Comparison of ENCODE assay signal across 8 cellular contexts in the genomic region with DNA sequence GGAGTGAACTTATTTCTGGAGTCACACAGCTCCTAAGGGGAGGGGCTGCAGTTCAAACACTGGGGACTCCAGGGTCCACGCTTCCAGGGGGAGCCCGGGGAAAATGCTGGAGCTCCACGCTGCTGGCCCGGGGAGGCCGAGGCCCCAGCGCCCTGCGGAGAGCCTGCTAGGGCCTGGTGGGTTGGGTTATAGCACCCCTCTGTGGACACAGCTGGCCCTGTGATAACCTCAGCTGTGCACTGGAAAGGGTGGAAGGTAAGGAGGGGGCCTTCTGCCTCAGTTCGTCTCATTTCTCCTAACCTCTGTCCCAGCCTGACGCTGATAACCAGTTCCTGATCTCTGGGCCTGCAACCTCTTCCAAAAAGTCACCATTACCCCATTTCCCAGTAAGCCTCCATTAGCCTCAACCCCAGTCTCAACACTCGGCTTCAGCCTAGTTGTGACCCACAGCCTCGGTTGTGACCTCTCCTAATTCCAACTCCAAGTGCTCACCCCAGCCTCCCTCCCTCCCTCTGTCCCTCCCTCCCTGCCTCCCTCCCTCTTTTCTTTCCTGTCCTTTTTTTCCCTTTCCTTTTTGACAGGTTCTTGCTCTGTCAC. TPM values are rescaled to one million over a fixed set of nuclear protein-coding genes. Genes with fewer than 3 reads are reported as not detected.
A peak's percentile ranks its signal among the peaks of the same experiment; 100 is the strongest.
DNase-seq lines count a peak whose midpoint lies in the region; ATAC-seq, FAIRE-seq and TF ChIP-seq lines count a peak whose summit lies in the region.

No MANE protein-coding gene starts in this region.

- H3K4me3 Mint-ChIP-seq in activated CD4-positive, alpha-beta T cell treated with anti-CD3 and anti-CD28 coated beads for 36 hours: no peak overlapping the region

- H3K27me3 ChIP-seq in KMS-11 (ENCODE audit: insufficient read depth, low read depth) (peaks cover 6% of the 10 kb centered on the region; the same call in 1 of the 2 replicates), H1 (replicated peaks in 1 of 4; ENCODE audit: control insufficient read depth in 3 of 4, extremely low read depth in 1 of 4, insufficient read depth in 3 of 4, low read length in 3 of 4) (peaks cover 0 to 4% (median 1%) of the 10 kb centered on the region in 4 experiments; a peak in 4 of 7 replicates), tibial artery (no peaks in the 10 kb centered on the region)

- no peak overlapping the region for H2BK120ac ChIP-seq in H1 (replicated peaks; ENCODE audit: low read depth, low read length)

- WGBS in H1 (ENCODE audit: extremely low coverage in 1 of 2, insufficient coverage in 1 of 2, insufficient read length in 1 of 2, insufficient replicate concordance in 2 of 2, low coverage in 1 of 2, low lambda C conversion rate in 2 of 2, missing lambda C conversion rate in 1 of 2), 2 experiments: 66% methylated on average over 9 of the region's 11 CpGs; no CpG with 5 or more reads in 1 of the 2 experiments

- H3K4me3 ChIP-seq in KMS-11 (IDR thresholded peaks at IDR 0.05; ENCODE audit: insufficient read depth, low read depth, low read length) (no peak overlapping the region), H1 (ENCODE audit: extremely low read depth in 1 of 4, insufficient read depth in 2 of 4, low read depth in 3 of 4, low read length in 4 of 4) (no peak overlapping the region), tibial artery (no peak overlapping the region)

- TF ChIP-seq EP300 in H1 (IDR thresholded peaks at IDR 0.05; ENCODE audit: borderline replicate concordance in 1 of 2, low read depth in 2 of 2, low read length in 2 of 2): no peak

- POLR2A ChIA-PET in activated CD4-positive, alpha-beta T cell treated with anti-CD3 and anti-CD28 coated beads for 36 hours (lab: Charles Lee): no interaction called here
- POLR2A ChIA-PET in H1 (lab: Charles Lee; ENCODE audit: partially characterized antibody): interaction anchor here (0.7 to 0.9 kb wide), 2 partner anchors 15 to 320 kb away, joined by 3 read pairs; no protein-coding TSS in a partner anchor

- peak; percentile 69 for DNase-seq in Daoy (ENCODE audit: low read depth)
- peak; percentile 73 for DNase-seq in activated CD4-positive, alpha-beta T cell treated with anti-CD3 and anti-CD28 coated beads for 36 hours
- DNase-seq in H1 (ENCODE audit: low read depth in 1 of 2, low spot score in 2 of 2): peak in 1 of 2 experiments; percentile 71
- peak; percentile 17 for DNase-seq in midbrain (lab: John Stamatoyannopoulos, UW)
- DNase-seq in tibial artery: peak in 1 of 2 donors; percentile 80
- no peak for DNase-seq in NCI-H2029 treated with DMSO at 0.1 percent for 48 hours (lab: John Stamatoyannopoulos, UW)

- H3K4me1 Mint-ChIP-seq in activated CD4-positive, alpha-beta T cell treated with anti-CD3 and anti-CD28 coated beads for 36 hours: peaks cover 18% of the 10 kb centered on the region

- FAIRE-seq in H1 (lab: Jason Lieb, UNC): no peak

- no peak overlapping the region for H3K27ac Mint-ChIP-seq in activated CD4-positive, alpha-beta T cell treated with anti-CD3 and anti-CD28 coated beads for 36 hours

- no peaks in the 10 kb centered on the region for H3K79me1 ChIP-seq in H1 (ENCODE audit: low read depth, low read length)

- H3K9ac ChIP-seq in KMS-11 (no peak overlapping the region), H1 (replicated peaks in 1 of 4; ENCODE audit: extremely low read depth in 1 of 4, low read depth in 3 of 4, low read length in 3 of 4) (no peak overlapping the region; a peak in 1 of 7 replicates)

- H3K14ac ChIP-seq in H1 (ENCODE audit: insufficient read length): no peak overlapping the region

- no peak for TF ChIP-seq POLR2A in H1 (IDR thresholded peaks at IDR 0.05; ENCODE audit: control extremely low read depth in 1 of 2, low read depth in 2 of 2, low read length in 2 of 2)

- peak; percentile 72 for ATAC-seq in activated CD4-positive, alpha-beta T cell treated with anti-CD3 and anti-CD28 coated beads for 36 hours
- no peak for ATAC-seq in GM19467 (IDR thresholded peaks at IDR 0.05; ENCODE audit: unreplicated experiment)

- H3K56ac ChIP-seq in H1 (replicated peaks; ENCODE audit: insufficient read length, low read depth, low read length): no peak overlapping the region

- H4K91ac ChIP-seq in H1 (replicated peaks; ENCODE audit: insufficient read length, low read length): no peak overlapping the region

- H3K36me3 Mint-ChIP-seq in activated CD4-positive, alpha-beta T cell treated with anti-CD3 and anti-CD28 coated beads for 36 hours (ENCODE audit: low read depth): no peaks in the 10 kb centered on the region

- H2AFZ ChIP-seq in KMS-11 (ENCODE audit: low read depth): no peak overlapping the region; the same call in 1 of the 2 replicates
- no peak overlapping the region for H2AFZ ChIP-seq in H1 (ENCODE audit: low read length)

- no peaks in the 10 kb centered on the region for H3K9me3 Mint-ChIP-seq in activated CD4-positive, alpha-beta T cell treated with anti-CD3 and anti-CD28 coated beads for 36 hours (ENCODE audit: low read depth)

- no peak overlapping the region for H3K23ac ChIP-seq in H1 (ENCODE audit: insufficient read length)

- CTCF ChIA-PET in activated CD4-positive, alpha-beta T cell treated with anti-CD3 and anti-CD28 coated beads for 36 hours (lab: Charles Lee): interaction anchor here (0.6 to 1.2 kb wide), 16 partner anchors 10 to 548 kb away, joined by 3 to 7 read pairs (median 3); a partner anchor contains a TSS
- CTCF ChIA-PET in H1 (lab: Charles Lee; ENCODE audit: partially characterized antibody): interaction anchor here (0.7 to 7.9 kb wide), 30 partner anchors 9 to 445 kb away, joined by 3 to 63 read pairs (median 4); a partner anchor contains a TSS

- H3K18ac ChIP-seq in H1 (ENCODE audit: extremely low read depth, low read length): peak overlapping the region; percentile 25; the same call in 1 of the 2 replicates

- H2BK20ac ChIP-seq in H1 (ENCODE audit: low read length): no peak overlapping the region

- no peak overlapping the region for H3K4me2 ChIP-seq in KMS-11
- H3K4me2 ChIP-seq in H1 (ENCODE audit: insufficient read depth in 1 of 2, low read depth in 2 of 2, low read length in 2 of 2): no peak overlapping the region

- peak overlapping the region; percentile 7; the same call in 1 of the 2 replicates for H2BK12ac ChIP-seq in H1 (ENCODE audit: low read depth, low read length)

- no peak overlapping the region for H4K8ac ChIP-seq in H1 (ENCODE audit: extremely low read depth, insufficient read depth, low read length)

- no peak overlapping the region for H2BK15ac ChIP-seq in H1 (ENCODE audit: low read length)

- TF ChIP-seq CTCF in KMS-11 (conservative IDR thresholded peaks at IDR 0.05; ENCODE audit: low read depth, low read length): peak; percentile 46; the same call in 1 of the 2 replicates
- peak; percentile 78 to 84 (median 78) for TF ChIP-seq CTCF in H1 (IDR thresholded peaks at IDR 0.05; ENCODE audit: control extremely low read depth in 1 of 3, insufficient read depth in 1 of 3, low read depth in 1 of 3, low read length in 3 of 3)
- peak; percentile 74 to 79 for TF ChIP-seq CTCF in tibial artery (IDR thresholded peaks at IDR 0.05)

- H2BK5ac ChIP-seq in H1 (ENCODE audit: low read depth, low read length): no peak overlapping the region

- no peak overlapping the region for H2AK5ac ChIP-seq in H1 (ENCODE audit: low read depth, low read length)

- no peaks in the 10 kb centered on the region for H3K79me2 ChIP-seq in KMS-11 (ENCODE audit: insufficient read depth, low read depth)
- H3K79me2 ChIP-seq in H1 (ENCODE audit: control insufficient read depth in 1 of 2, insufficient read depth in 2 of 2, low read length in 2 of 2): no peaks in the 10 kb centered on the region

- intact Hi-C loops in activated CD4-positive, alpha-beta T cell treated with anti-CD3 and anti-CD28 coated beads for 36 hours (cut with DNase I, micrococcal nuclease): loop anchor here (5.0 to 10.0 kb wide), 6 partner anchors 164 to 396 kb away; a partner anchor contains a TSS
- intact Hi-C loops in tibial artery (cut with DNase I; ENCODE audit: low total_unique reads): loop anchor here (5.0 kb wide), 1 partner anchor 259 kb away; no protein-coding TSS in a partner anchor

- no peaks in the 10 kb centered on the region for H3K23me2 ChIP-seq in H1 (ENCODE audit: low read depth, low read length)

- H3K4ac ChIP-seq in H1 (replicated peaks; ENCODE audit: insufficient read length, low read depth, low read length): no peak overlapping the region

- H4K5ac ChIP-seq in H1 (ENCODE audit: insufficient read length, low read depth, low read length): no peak overlapping the region

- no peaks in the 10 kb centered on the region for H4K20me1 ChIP-seq in KMS-11 (ENCODE audit: insufficient read depth)
- H4K20me1 ChIP-seq in H1 (replicated peaks in 1 of 2; ENCODE audit: control insufficient read depth in 1 of 2, insufficient read depth in 2 of 2, low read length in 2 of 2): peaks cover 0 to 2% of the 10 kb centered on the region in 2 experiments

- peak; percentile 89 to 91 for TF ChIP-seq RAD21 in H1 (IDR thresholded peaks at IDR 0.05 in 1 of 2, conservative IDR thresholded peaks at IDR 0.05 in 1 of 2; ENCODE audit: low read depth in 2 of 2, low read length in 2 of 2)

- H3K36me3 ChIP-seq in KMS-11 (ENCODE audit: insufficient read depth): no peaks in the 10 kb centered on the region
- no peaks in the 10 kb centered on the region for H3K36me3 ChIP-seq in H1 (ENCODE audit: control insufficient read depth in 2 of 4, insufficient read depth in 4 of 4, low read length in 3 of 4)
- peaks cover 0 to 16% (median 13%) of the 10 kb centered on the region in 3 donors for H3K36me3 ChIP-seq in tibial artery

- H3K9me3 ChIP-seq in H1 (ENCODE audit: insufficient read depth in 2 of 2, low read depth in 1 of 2, low read length in 1 of 2) (no peaks in the 10 kb centered on the region), tibial artery (no peaks in the 10 kb centered on the region)

- H3K4me1 ChIP-seq in KMS-11 (ENCODE audit: low read depth, poor library complexity, severe bottlenecking): peaks cover 9% of the 10 kb centered on the region
- H3K4me1 ChIP-seq in H1 (replicated peaks in 1 of 4; ENCODE audit: control insufficient read depth in 3 of 4, insufficient read depth in 4 of 4, low read length in 3 of 4): peaks cover 0 to 3% (median 2%) of the 10 kb centered on the region in 4 experiments; a peak in 4 of 7 replicates
- H3K4me1 ChIP-seq in tibial artery: peaks cover 0 to 72% (median 49%) of the 10 kb centered on the region in 4 donors

- no peaks in the 10 kb centered on the region for H3K27me3 Mint-ChIP-seq in activated CD4-positive, alpha-beta T cell treated with anti-CD3 and anti-CD28 coated beads for 36 hours

- H3K27ac ChIP-seq in KMS-11: no peak overlapping the region
- H3K27ac ChIP-seq in H1 (ENCODE audit: low read depth, low read length): no peak overlapping the region
- H3K27ac ChIP-seq in tibial artery: peak overlapping the region; percentile 53 to 66

RNA-seq across cellular contexts. Expression of a gene that starts 7.1 kb away (rescaled TPM):
- 30.6 and 40.5 TPM in 2 replicates for total RNA-seq in Daoy (2014; rRNA removed; shearing (Covaris generic))
- total RNA-seq in activated CD4-positive, alpha-beta T cell treated with anti-CD3 and anti-CD28 coated beads for 36 hours: 10 to 100 TPM; 10.5 to 10.7 TPM
- total RNA-seq in H1 (2021; fragmentation: NEBNext Ultra II Directional; extraction: Animal tissue kit (Norgen Biotek cat#: 25700)): 9.7 and 10.4 TPM in 2 replicates
- polyA plus RNA-seq in H1 (2011; rRNA removed): 8.7 and 10.8 TPM in 2 replicates
- 10.4 TPM for polyA plus RNA-seq in H1 (2011; cell fraction: cytosol; rRNA removed)
- polyA plus RNA-seq in H1 (2011; cell fraction: nucleus; rRNA removed): 11.9 TPM
- 5.2 to 10.1 TPM (median 8.0 TPM) in 4 replicates for polyA plus RNA-seq in H1 (2012, experiment 1 of 2)
- 6.4 TPM for polyA plus RNA-seq in H1 (2012, experiment 2 of 2)
- 5.8 TPM for polyA plus RNA-seq in H1 (2013, experiment 1 of 2)
- 6.8 TPM for polyA plus RNA-seq in H1 (2013, experiment 2 of 2)
- polyA minus RNA-seq in H1 (2011; rRNA and poly(A)+ RNA removed): 7.4 and 9.7 TPM in 2 replicates
- polyA minus RNA-seq in H1 (2011; cell fraction: cytosol; rRNA and poly(A)+ RNA removed): 7.9 TPM
- 6.3 TPM for polyA minus RNA-seq in H1 (2011; cell fraction: nucleus; rRNA and poly(A)+ RNA removed)

RNA-seq across cellular contexts. Expression of a gene that starts 13.4 kb away (rescaled TPM):
- total RNA-seq in Daoy (2014; rRNA removed; shearing (Covaris generic)): not detected in 2 replicates
- total RNA-seq in activated CD4-positive, alpha-beta T cell treated with anti-CD3 and anti-CD28 coated beads for 36 hours: 1 to 10 TPM; 1.1 to 1.6 TPM
- 0.69 and 0.76 TPM in 2 replicates for total RNA-seq in H1 (2021; fragmentation: NEBNext Ultra II Directional; extraction: Animal tissue kit (Norgen Biotek cat#: 25700))
- 0.95 and 1.4 TPM in 2 replicates for polyA plus RNA-seq in H1 (2011; rRNA removed)
- 0.44 TPM for polyA plus RNA-seq in H1 (2011; cell fraction: cytosol; rRNA removed)
- 0.93 TPM for polyA plus RNA-seq in H1 (2011; cell fraction: nucleus; rRNA removed)
- 0.29 to 1.0 TPM (median 0.73 TPM) in 4 replicates for polyA plus RNA-seq in H1 (2012, experiment 1 of 2)
- 0.64 TPM for polyA plus RNA-seq in H1 (2012, experiment 2 of 2)
- polyA plus RNA-seq in H1 (2013, experiment 1 of 2): 1.4 TPM
- polyA plus RNA-seq in H1 (2013, experiment 2 of 2): 1.1 TPM
- polyA minus RNA-seq in H1 (2011; rRNA and poly(A)+ RNA removed): 0.22 and 0.24 TPM in 2 replicates
- polyA minus RNA-seq in H1 (2011; cell fraction: cytosol; rRNA and poly(A)+ RNA removed): 1.7 TPM
- polyA minus RNA-seq in H1 (2011; cell fraction: nucleus; rRNA and poly(A)+ RNA removed): 1.1 TPM

Comparison
In these comparisons a context has a peak if more than half of its experiments do, and no peak if none do; other contexts are left out.
1. H3K27ac ChIP-seq: peak in tibial artery (2 of 2); none in KMS-11 (single experiment) and H1 (single experiment).
2. Peak in every context shown above with its lines, with median percentiles within 50 percentile points of each other: CTCF ChIP-seq.